37 cellular contexts compared by ENCODE assay signal in genomic region chrX:5100004-5100403, GRCh38.
"Had no signal": no experiment of that assay in that cellular context is flagged by ENCODE, and none has a peak within 500 bp of the region (broad histone marks: within the 10 kb centered on the region; RNA-seq: fewer than 3 reads in every experiment).

No MANE protein-coding gene starts in this region.

- H3K4me3 ChIP-seq: adrenal gland, ascending aorta, body of pancreas, breast epithelium, cardiac muscle cell had no signal

- H3K9me3 ChIP-seq: adrenal gland, ascending aorta, body of pancreas, breast epithelium had no signal

- ATAC-seq: activated naive CD4-positive, alpha-beta T cell treated with anti-CD3 and anti-CD28 coated beads, Interleukin-2, amount 50 U/mL, for 72 hours; activated naive CD8-positive, alpha-beta T cell treated with anti-CD3 and anti-CD28 coated beads, Interleukin-2, amount 50 U/mL, for 24 hours; activated T-cell treated with anti-CD3 and anti-CD28 coated beads, Interleukin-2, amount 50 U/mL, for 4 hours; activated T-cell treated with anti-CD3 and anti-CD28 coated beads, Interleukin-2, amount 50 U/mL, for 72 hours; activated T-helper 17 cell treated with anti-CD3 and anti-CD28 coated beads, Interleukin-2, amount 50 U/mL, for 72 hours; body of pancreas had no signal

- H3K27ac ChIP-seq: adrenal gland, ascending aorta, body of pancreas, brain microvascular endothelial cell, breast epithelium, cardiac muscle cell had no signal

- H3K36me3 Mint-ChIP-seq: activated naive CD4-positive, alpha-beta T cell treated with anti-CD3 and anti-CD28 coated beads, Interleukin-2, amount 10 ng/mL, durations not matched to agents 7 days and 5 days; activated naive CD4-positive, alpha-beta T cell treated with anti-CD3 and anti-CD28 coated beads, Interleukin-2, amount 50 U/mL, for 24 hours; activated naive CD4-positive, alpha-beta T cell treated with anti-CD3 and anti-CD28 coated beads, Interleukin-2, amount 50 U/mL, for 72 hours; activated naive CD8-positive, alpha-beta T cell; activated naive CD8-positive, alpha-beta T cell treated with anti-CD3 and anti-CD28 coated beads for 36 hours; activated naive CD8-positive, alpha-beta T cell treated with anti-CD3 and anti-CD28 coated beads, Interleukin-2, amount 10 ng/mL, durations not matched to agents 7 days and 5 days; brain had no signal

- DNase-seq: activated effector memory CD4-positive, alpha-beta T cell treated with anti-CD3 and anti-CD28 coated beads, Interleukin-2, amount 50 U/mL, for 16 hours; activated effector memory CD4-positive, alpha-beta T cell treated with Interleukin-2 at 50 U/mL for 16 hours; activated gamma-delta T cell; activated gamma-delta T cell treated with Interleukin-2 at 50 U/mL for 16 hours; activated naive CD4-positive, alpha-beta T cell; activated naive CD4-positive, alpha-beta T cell treated with anti-CD3 and anti-CD28 coated beads for 36 hours; activated naive CD4-positive, alpha-beta T cell treated with anti-CD3 and anti-CD28 coated beads, Interleukin-2, amount 10 ng/mL, durations not matched to agents 7 days and 5 days; activated naive CD4-positive, alpha-beta T cell treated with anti-CD3 and anti-CD28 coated beads, Interleukin-2, amount 50 U/mL, for 16 hours; activated naive CD4-positive, alpha-beta T cell treated with Interleukin-2 at 50 U/mL for 16 hours; activated naive CD8-positive, alpha-beta T cell treated with anti-CD3 and anti-CD28 coated beads for 36 hours; activated naive CD8-positive, alpha-beta T cell treated with anti-CD3 and anti-CD28 coated beads, Interleukin-2, amount 10 ng/mL, durations not matched to agents 7 days and 5 days; activated naive CD8-positive, alpha-beta T cell treated with anti-CD3 and anti-CD28 coated beads, Interleukin-2, amount 50 U/mL, for 24 hours; activated T-cell treated with anti-CD3 and anti-CD28 coated beads, Interleukin-2, amount 50 U/mL, for 24 hours; activated T-cell treated with anti-CD3 and anti-CD28 coated beads, Interleukin-2, amount 50 U/mL, for 4 hours; activated T-cell treated with anti-CD3 and anti-CD28 coated beads, Interleukin-2, amount 50 U/mL, for 48 hours; activated T-cell treated with anti-CD3 and anti-CD28 coated beads, Interleukin-2, amount 50 U/mL, for 72 hours; adrenal gland; amniotic stem cell; amygdala; anterior cingulate cortex; aorta; body of pancreas; brain microvascular endothelial cell; caudate nucleus; central memory CD4-positive, alpha-beta T cell; cerebellar nuclear complex had no signal

- H3K9me3 Mint-ChIP-seq: activated naive CD4-positive, alpha-beta T cell treated with anti-CD3 and anti-CD28 coated beads for 36 hours; activated naive CD4-positive, alpha-beta T cell treated with anti-CD3 and anti-CD28 coated beads, Interleukin-2, amount 10 ng/mL, durations not matched to agents 7 days and 5 days; activated naive CD4-positive, alpha-beta T cell treated with anti-CD3 and anti-CD28 coated beads, Interleukin-2, amount 50 U/mL, for 24 hours; activated naive CD8-positive, alpha-beta T cell treated with anti-CD3 and anti-CD28 coated beads for 36 hours; activated naive CD8-positive, alpha-beta T cell treated with anti-CD3 and anti-CD28 coated beads, Interleukin-2, amount 10 ng/mL, durations not matched to agents 7 days and 5 days; activated naive CD8-positive, alpha-beta T cell treated with anti-CD3 and anti-CD28 coated beads, Interleukin-2, amount 50 U/mL, for 24 hours; activated T-cell treated with anti-CD3 and anti-CD28 coated beads, Interleukin-2, amount 50 U/mL, for 4 hours; activated T-helper 1 cell treated with anti-CD3 and anti-CD28 coated beads, Interleukin-12 subunit alpha, Interleukin-12 subunit beta, Interleukin-2, Interleukin-4 antibody, amounts not matched to agents 30 ng/mL and 10 ng/mL and 1 ng/mL, durations not matched to agents 14 hours and 24 hours and 36 hours; activated T-helper 17 cell treated with anti-CD3 and anti-CD28 coated beads, Interleukin-2, amount 50 U/mL, for 72 hours; activated T-helper 2 cell treated with anti-CD3 and anti-CD28 coated beads, Interferon-gamma antibody, Interleukin-2, Interleukin-4, amounts not matched to agents 10 μg/mL and 5 μg/mL and 100 μg/mL, durations not matched to agents 14 hours and 24 hours and 36 hours; brain had no signal

- H3K27ac Mint-ChIP-seq: activated naive CD4-positive, alpha-beta T cell treated with anti-CD3 and anti-CD28 coated beads for 36 hours; activated naive CD4-positive, alpha-beta T cell treated with anti-CD3 and anti-CD28 coated beads, Interleukin-2, amount 10 ng/mL, durations not matched to agents 7 days and 5 days; activated naive CD4-positive, alpha-beta T cell treated with anti-CD3 and anti-CD28 coated beads, Interleukin-2, amount 50 U/mL, for 24 hours; activated naive CD4-positive, alpha-beta T cell treated with anti-CD3 and anti-CD28 coated beads, Interleukin-2, amount 50 U/mL, for 72 hours; activated naive CD8-positive, alpha-beta T cell; activated naive CD8-positive, alpha-beta T cell treated with anti-CD3 and anti-CD28 coated beads for 36 hours; activated naive CD8-positive, alpha-beta T cell treated with anti-CD3 and anti-CD28 coated beads, Interleukin-2, amount 10 ng/mL, durations not matched to agents 7 days and 5 days; activated naive CD8-positive, alpha-beta T cell treated with anti-CD3 and anti-CD28 coated beads, Interleukin-2, amount 50 U/mL, for 24 hours; activated T-cell treated with anti-CD3 and anti-CD28 coated beads, Interleukin-2, amount 50 U/mL, for 24 hours; activated T-cell treated with anti-CD3 and anti-CD28 coated beads, Interleukin-2, amount 50 U/mL, for 72 hours; activated T-helper 1 cell treated with anti-CD3 and anti-CD28 coated beads, Interleukin-12 subunit alpha, Interleukin-12 subunit beta, Interleukin-2, Interleukin-4 antibody, amounts not matched to agents 30 ng/mL and 10 ng/mL and 1 ng/mL, durations not matched to agents 14 hours and 24 hours and 36 hours; activated T-helper 17 cell treated with anti-CD3 and anti-CD28 coated beads, Interleukin-2, amount 50 U/mL, for 72 hours; activated T-helper 2 cell treated with anti-CD3 and anti-CD28 coated beads, Interferon-gamma antibody, Interleukin-2, Interleukin-4, amounts not matched to agents 10 μg/mL and 5 μg/mL and 100 μg/mL, durations not matched to agents 14 hours and 24 hours and 36 hours; brain had no signal

- H3K4me1 Mint-ChIP-seq: activated naive CD4-positive, alpha-beta T cell treated with anti-CD3 and anti-CD28 coated beads, Interleukin-2, amount 10 ng/mL, durations not matched to agents 7 days and 5 days; activated naive CD4-positive, alpha-beta T cell treated with anti-CD3 and anti-CD28 coated beads, Interleukin-2, amount 50 U/mL, for 24 hours; activated naive CD8-positive, alpha-beta T cell treated with anti-CD3 and anti-CD28 coated beads for 36 hours; activated naive CD8-positive, alpha-beta T cell treated with anti-CD3 and anti-CD28 coated beads, Interleukin-2, amount 10 ng/mL, durations not matched to agents 7 days and 5 days; activated naive CD8-positive, alpha-beta T cell treated with anti-CD3 and anti-CD28 coated beads, Interleukin-2, amount 50 U/mL, for 24 hours; activated T-helper 17 cell treated with anti-CD3 and anti-CD28 coated beads, Interleukin-2, amount 50 U/mL, for 72 hours; brain; central memory CD8-positive, alpha-beta T cell had no signal

- H3K36me3 ChIP-seq: adrenal gland, ascending aorta, brain microvascular endothelial cell, breast epithelium, cardiac muscle cell had no signal

- H3K4me1 ChIP-seq: adrenal gland, ascending aorta, body of pancreas, breast epithelium had no signal

- H3K4me3 Mint-ChIP-seq: activated naive CD4-positive, alpha-beta T cell treated with anti-CD3 and anti-CD28 coated beads for 36 hours; activated naive CD4-positive, alpha-beta T cell treated with anti-CD3 and anti-CD28 coated beads, Interleukin-2, amount 10 ng/mL, durations not matched to agents 7 days and 5 days; activated naive CD4-positive, alpha-beta T cell treated with anti-CD3 and anti-CD28 coated beads, Interleukin-2, amount 50 U/mL, for 24 hours; activated naive CD8-positive, alpha-beta T cell; activated naive CD8-positive, alpha-beta T cell treated with anti-CD3 and anti-CD28 coated beads for 36 hours; activated naive CD8-positive, alpha-beta T cell treated with anti-CD3 and anti-CD28 coated beads, Interleukin-2, amount 10 ng/mL, durations not matched to agents 7 days and 5 days; activated naive CD8-positive, alpha-beta T cell treated with anti-CD3 and anti-CD28 coated beads, Interleukin-2, amount 50 U/mL, for 24 hours; activated T-cell treated with anti-CD3 and anti-CD28 coated beads, Interleukin-2, amount 50 U/mL, for 24 hours; activated T-cell treated with anti-CD3 and anti-CD28 coated beads, Interleukin-2, amount 50 U/mL, for 4 hours; activated T-cell treated with anti-CD3 and anti-CD28 coated beads, Interleukin-2, amount 50 U/mL, for 72 hours; activated T-helper 1 cell treated with anti-CD3 and anti-CD28 coated beads, Interleukin-12 subunit alpha, Interleukin-12 subunit beta, Interleukin-2, Interleukin-4 antibody, amounts not matched to agents 30 ng/mL and 10 ng/mL and 1 ng/mL, durations not matched to agents 14 hours and 24 hours and 36 hours; activated T-helper 17 cell treated with anti-CD3 and anti-CD28 coated beads, Interleukin-2, amount 50 U/mL, for 72 hours; brain; central memory CD8-positive, alpha-beta T cell had no signal

- H3K27me3 Mint-ChIP-seq: activated naive CD4-positive, alpha-beta T cell treated with anti-CD3 and anti-CD28 coated beads, Interleukin-2, amount 10 ng/mL, durations not matched to agents 7 days and 5 days; activated naive CD4-positive, alpha-beta T cell treated with anti-CD3 and anti-CD28 coated beads, Interleukin-2, amount 50 U/mL, for 24 hours; activated naive CD8-positive, alpha-beta T cell; activated naive CD8-positive, alpha-beta T cell treated with anti-CD3 and anti-CD28 coated beads for 36 hours; activated naive CD8-positive, alpha-beta T cell treated with anti-CD3 and anti-CD28 coated beads, Interleukin-2, amount 10 ng/mL, durations not matched to agents 7 days and 5 days; activated naive CD8-positive, alpha-beta T cell treated with anti-CD3 and anti-CD28 coated beads, Interleukin-2, amount 50 U/mL, for 24 hours; activated T-cell treated with anti-CD3 and anti-CD28 coated beads, Interleukin-2, amount 50 U/mL, for 24 hours; activated T-helper 17 cell treated with anti-CD3 and anti-CD28 coated beads, Interleukin-2, amount 50 U/mL, for 72 hours; central memory CD8-positive, alpha-beta T cell had no signal
